In genomic region chr2:136327162-136327852, GRCh38 we compare ENCODE assay signal across 9 cellular contexts.
DNase-seq lines count a peak whose midpoint lies in the region; ATAC-seq and TF ChIP-seq lines count a peak whose summit lies in the region.
"Had no signal": no experiment of that assay in that cellular context is flagged by ENCODE, and none has a peak within 500 bp of the region (broad histone marks: within the 10 kb centered on the region; RNA-seq: fewer than 3 reads in every experiment).

No MANE protein-coding gene starts in this region.

- no peaks in the 10 kb centered on the region for H3K4me1 ChIP-seq in tibial artery

- no peaks in the 10 kb centered on the region for H3K36me3 ChIP-seq in tibial artery

- H3K9me3 ChIP-seq in tibial artery: no peaks in the 10 kb centered on the region

- TF ChIP-seq CTCF in tibial artery (IDR thresholded peaks at IDR 0.05): no peak

- H3K4me3 ChIP-seq in tibial artery: no peak overlapping the region

- H3K27ac ChIP-seq in tibial artery: no peak overlapping the region

- ATAC-seq in GM21723 (IDR thresholded peaks at IDR 0.05; ENCODE audit: unreplicated experiment) (peak; percentile 89), left lobe of liver (peak; percentile 12)

- DNase-seq in ELR (ENCODE audit: low read depth) (peak; percentile 43), M059J (ENCODE audit: low read depth) (peak; percentile 38), activated T-cell treated with anti-CD3 and anti-CD28 coated beads for 4 hours (peak; percentile 54), left lobe of liver (ENCODE audit: low spot score) (no peak), NCI-H187 treated with DMSO at 0.1 percent for 48 hours (lab: John Stamatoyannopoulos, UW) (no peak), tibial artery (no peak)
- DNase-seq in stimulated activated CD8-positive, alpha-beta memory T cell treated with anti-CD3 and anti-CD28 coated beads, Interleukin-7, amount 100 ng/mL, for 24 hours (ENCODE audit: low read depth): peak; percentile 43
- DNase-seq: right cardiac atrium had no signal

- no peaks in the 10 kb centered on the region for H3K27me3 ChIP-seq in tibial artery

- intact Hi-C loops in tibial artery (cut with DNase I; ENCODE audit: low total_unique reads): no loop called here

Comparison
In these comparisons a context has a peak if more than half of its experiments do, and no peak if none do; other contexts are left out.
1. DNase-seq: peak in ELR (single experiment), M059J (single experiment), activated T-cell treated with anti-CD3 and anti-CD28 coated beads for 4 hours (single experiment) and stimulated activated CD8-positive, alpha-beta memory T cell treated with anti-CD3 and anti-CD28 coated beads, Interleukin-7, amount 100 ng/mL, for 24 hours (single experiment); none in left lobe of liver (single experiment), NCI-H187 treated with DMSO at 0.1 percent for 48 hours (single experiment) and tibial artery (0 of 2).